ENCODE assay signal across 15 cellular contexts in genomic region chr4:170446782-170447181, GRCh38.
"Had no signal": no experiment of that assay in that cellular context is flagged by ENCODE, and none has a peak within 500 bp of the region (broad histone marks: within the 10 kb centered on the region; RNA-seq: fewer than 3 reads in every experiment).

No MANE protein-coding gene starts in this region.

- ATAC-seq: effector memory CD8-positive, alpha-beta T cell; gastrocnemius medialis; heart right ventricle; right lobe of liver; stimulated activated effector memory CD8-positive, alpha-beta T cell treated with anti-CD3 and anti-CD28 coated beads, Interleukin-12 subunit alpha, Interleukin-12 subunit beta, amount 100 ng/mL, for 72 hours; stimulated activated naive CD8-positive, alpha-beta T cell treated with anti-CD3 and anti-CD28 coated beads, Interleukin-15, Interleukin-2, amounts not matched to agents 100 U/mL and 50 U/mL, for 24 hours; upper lobe of right lung had no signal

- DNase-seq: effector memory CD8-positive, alpha-beta T cell; gastrocnemius medialis; heart right ventricle; hypothalamus; kidney glomerular epithelial cell; mesendoderm; naive B cell; nephron progenitor cell; right lobe of liver; stimulated activated CD4-positive, alpha-beta T cell treated with anti-CD3 and anti-CD28 coated beads, Interleukin-4, amount 100 ng/mL, for 1 hour; stimulated activated CD8-positive, alpha-beta memory T cell treated with anti-CD3 and anti-CD28 coated beads, Interleukin-4, amount 100 ng/mL, for 48 hours; stimulated activated naive CD8-positive, alpha-beta T cell treated with anti-CD3 and anti-CD28 coated beads, Interleukin-15, Interleukin-2, amounts not matched to agents 100 U/mL and 50 U/mL, for 24 hours; tibial artery; upper lobe of right lung had no signal
